Comparison of ENCODE assay signal across 8 cellular contexts in genomic region chr21:45478115-45478801, GRCh38.
DNase-seq lines count a peak whose midpoint lies in the region; ATAC-seq and TF ChIP-seq lines count a peak whose summit lies in the region.

No MANE protein-coding gene starts in this region.

- H3K27ac Mint-ChIP-seq in HFFc6 (no peak overlapping the region), nephron progenitor cell (peak overlapping the region; percentile 80)

- no peaks in the 10 kb centered on the region for H3K4me1 Mint-ChIP-seq in HFFc6 (ENCODE audit: low read depth)
- peaks cover 27% of the 10 kb centered on the region for H3K4me1 Mint-ChIP-seq in nephron progenitor cell

- peak; percentile 75 for ATAC-seq in stimulated activated naive CD8-positive, alpha-beta T cell treated with anti-CD3 and anti-CD28 coated beads, Interleukin-15, Interleukin-2, amounts not matched to agents 100 U/mL and 50 U/mL, for 24 hours
- no peak for ATAC-seq in HG03139 (IDR thresholded peaks at IDR 0.05; ENCODE audit: unreplicated experiment)

- peaks cover 2% of the 10 kb centered on the region for H3K27me3 Mint-ChIP-seq in HFFc6 (ENCODE audit: insufficient read depth)
- H3K27me3 Mint-ChIP-seq in nephron progenitor cell (ENCODE audit: low read depth, poor library complexity), result no peaks in the 10 kb centered on the region

- TF ChIP-seq CTCF in HFFc6 (IDR thresholded peaks at IDR 0.05) (peak; percentile 83), nephron progenitor cell (IDR thresholded peaks at IDR 0.05) (peak; percentile 84)

- no peaks in the 10 kb centered on the region; the same call in 1 of the 2 replicates for H3K9me3 Mint-ChIP-seq in HFFc6
- H3K9me3 Mint-ChIP-seq in nephron progenitor cell, result no peaks in the 10 kb centered on the region

- DNase-seq in AG08396 (ENCODE audit: low spot score), result peak; percentile 88
- peak; percentile 11 for DNase-seq in HFFc6
- peak; percentile 91 for DNase-seq in OCI-M1 (lab: John Stamatoyannopoulos, UW)
- peak; percentile 59 for DNase-seq in activated T-helper 1 cell treated with Interleukin-2 at 50 U/mL for 16 hours (ENCODE audit: low read depth)
- DNase-seq in fibroblast of peridontal ligament (ENCODE audit: extremely low read depth), result peak; percentile 60
- DNase-seq in nephron progenitor cell, result peak; percentile 77
- peak; percentile 82 for DNase-seq in stimulated activated naive CD8-positive, alpha-beta T cell treated with anti-CD3 and anti-CD28 coated beads, Interleukin-15, Interleukin-2, amounts not matched to agents 100 U/mL and 50 U/mL, for 24 hours

- H3K36me3 Mint-ChIP-seq in HFFc6 (ENCODE audit: low read depth) (peaks cover 30% of the 10 kb centered on the region), nephron progenitor cell (ENCODE audit: low read depth) (peaks cover 29% of the 10 kb centered on the region)

- H3K4me3 Mint-ChIP-seq in HFFc6, result no peak overlapping the region
- no peak overlapping the region for H3K4me3 Mint-ChIP-seq in nephron progenitor cell

Comparison
In these comparisons a context has a peak if more than half of its experiments do, and no peak if none do; other contexts are left out.
1. DNase-seq: peak in every context shown above with its lines; median percentile 91 in OCI-M1; 88 in AG08396; 82 in stimulated activated naive CD8-positive, alpha-beta T cell treated with anti-CD3 and anti-CD28 coated beads, Interleukin-15, Interleukin-2, amounts not matched to agents 100 U/mL and 50 U/mL, for 24 hours; 77 in nephron progenitor cell; 60 in fibroblast of peridontal ligament; 59 in activated T-helper 1 cell treated with Interleukin-2 at 50 U/mL for 16 hours; 11 in HFFc6.